In genomic region chr1:25728301-25728935, GRCh38 we compare ENCODE assay signal across 17 cellular contexts.
DNase-seq lines count a peak whose midpoint lies in the region; ATAC-seq and TF ChIP-seq lines count a peak whose summit lies in the region.
"Had no signal": no experiment of that assay in that cellular context is flagged by ENCODE, and none has a peak within 500 bp of the region (broad histone marks: within the 10 kb centered on the region; RNA-seq: fewer than 3 reads in every experiment).

No MANE protein-coding gene starts in this region.

- no peaks in the 10 kb centered on the region for H3K9me3 ChIP-seq in naive thymus-derived CD4-positive, alpha-beta T cell (ENCODE audit: control insufficient read depth in 2 of 3, low read length in 3 of 3)
- H3K9me3 ChIP-seq: A549 had no signal

- H3K4me1 ChIP-seq in naive thymus-derived CD4-positive, alpha-beta T cell (ENCODE audit: control insufficient read depth in 2 of 2, insufficient read depth in 2 of 2, low read length in 2 of 2), result peaks cover 15 to 67% of the 10 kb centered on the region in 2 donors

- POLR2A ChIA-PET in naive thymus-derived CD4-positive, alpha-beta T cell (lab: Charles Lee), result interaction anchor here (0.6 to 1.5 kb wide), 2 partner anchors 14 to 50 kb away, joined by 3 to 4 read pairs; no protein-coding TSS in a partner anchor

- no peak for ATAC-seq in activated naive CD4-positive, alpha-beta T cell treated with anti-CD3 and anti-CD28 coated beads, Interleukin-2, amount 50 U/mL, for 72 hours
- no peak for ATAC-seq in naive thymus-derived CD4-positive, alpha-beta T cell
- ATAC-seq in HG03139 (IDR thresholded peaks at IDR 0.05; ENCODE audit: unreplicated experiment) (no peak), GM18505 (IDR thresholded peaks at IDR 0.05; ENCODE audit: unreplicated experiment) (no peak), GM21360 (IDR thresholded peaks at IDR 0.05; ENCODE audit: unreplicated experiment) (no peak)

- H3K36me3 ChIP-seq in naive thymus-derived CD4-positive, alpha-beta T cell (ENCODE audit: control insufficient read depth in 2 of 3, insufficient read depth in 3 of 3, low read length in 3 of 3), result peaks cover 0 to 19% (median 0%) of the 10 kb centered on the region in 3 experiments

- H3K27me3 ChIP-seq in dorsolateral prefrontal cortex, result no peaks in the 10 kb centered on the region
- no peaks in the 10 kb centered on the region for H3K27me3 ChIP-seq in naive thymus-derived CD4-positive, alpha-beta T cell (ENCODE audit: control insufficient read depth in 2 of 2, insufficient read depth in 2 of 2, low read length in 2 of 2)

- H3K27ac ChIP-seq in dorsolateral prefrontal cortex, result peak overlapping the region in 34 of 59 donors; percentile 2 to 77 (median 46)
- no peak overlapping the region for H3K27ac ChIP-seq in naive thymus-derived CD4-positive, alpha-beta T cell (ENCODE audit: low read depth, low read length)
- H3K27ac ChIP-seq in substantia nigra (ENCODE audit: low read depth, low read length, poor library complexity, severe bottlenecking), result peak overlapping the region; percentile 13
- H3K27ac ChIP-seq: epithelial cell of prostate, RWPE1 had no signal

- H3K4me3 Mint-ChIP-seq in activated naive CD4-positive, alpha-beta T cell treated with anti-CD3 and anti-CD28 coated beads, Interleukin-2, amount 50 U/mL, for 24 hours, result no peak overlapping the region
- H3K4me3 Mint-ChIP-seq in naive thymus-derived CD4-positive, alpha-beta T cell, result peak overlapping the region in 6 of 10 donors; percentile 17 to 49 (median 32)
- H3K4me3 Mint-ChIP-seq: CD4-positive, CD25-positive, alpha-beta regulatory T cell had no signal

- H3K4me3 ChIP-seq in dorsolateral prefrontal cortex, result peak overlapping the region in 1 of 59 donors; percentile 17
- no peak overlapping the region for H3K4me3 ChIP-seq in naive thymus-derived CD4-positive, alpha-beta T cell (ENCODE audit: low read length)
- H3K4me3 ChIP-seq: A549 had no signal

- CTCF ChIA-PET in naive thymus-derived CD4-positive, alpha-beta T cell (lab: Charles Lee), result no interaction called here

- TF ChIP-seq CTCF in dorsolateral prefrontal cortex (IDR thresholded peaks at IDR 0.05 in 54 of 56, conservative IDR thresholded peaks at IDR 0.05 in 2 of 56; ENCODE audit: low read depth in 1 of 56, partially characterized antibody in 56 of 56), result no peak

- H3K27ac Mint-ChIP-seq in activated naive CD4-positive, alpha-beta T cell treated with anti-CD3 and anti-CD28 coated beads, Interleukin-2, amount 50 U/mL, for 24 hours, result peak overlapping the region; percentile 55
- no peak overlapping the region for H3K27ac Mint-ChIP-seq in activated naive CD4-positive, alpha-beta T cell treated with anti-CD3 and anti-CD28 coated beads, Interleukin-2, amount 50 U/mL, for 72 hours
- H3K27ac Mint-ChIP-seq in naive thymus-derived CD4-positive, alpha-beta T cell, result peak overlapping the region in 8 of 9 donors; percentile 59 to 90 (median 75)

- intact Hi-C loops in dorsolateral prefrontal cortex (cut with DNase I), result no loop called here
- intact Hi-C loops in naive thymus-derived CD4-positive, alpha-beta T cell (cut with micrococcal nuclease), result no loop called here

- no peak for DNase-seq in activated naive CD4-positive, alpha-beta T cell treated with anti-CD3 and anti-CD28 coated beads, Interleukin-2, amount 50 U/mL, for 72 hours (ENCODE audit: low spot score in 2 of 2)
- DNase-seq in dorsolateral prefrontal cortex (no peak), substantia nigra (lab: John Stamatoyannopoulos, UW) (no peak)
- no peak for DNase-seq in naive thymus-derived CD4-positive, alpha-beta T cell
- DNase-seq: activated CD4-positive, CD25-positive, alpha-beta regulatory T cell; CD4-positive, CD25-positive, alpha-beta regulatory T cell; NCI-H1436 treated with DMSO at 0.1 percent for 48 hours; NCI-H2227 treated with DMSO at 0.1 percent for 48 hours; stimulated activated naive CD4-positive, alpha-beta T cell treated with Interleukin-2 at 50 U/mL for 16 hours; T-cell had no signal

- H3K36me3 Mint-ChIP-seq in activated naive CD4-positive, alpha-beta T cell treated with anti-CD3 and anti-CD28 coated beads, Interleukin-2, amount 50 U/mL, for 24 hours, result peaks cover 4% of the 10 kb centered on the region
- peaks cover 0 to 5% of the 10 kb centered on the region in 2 donors for H3K36me3 Mint-ChIP-seq in activated naive CD4-positive, alpha-beta T cell treated with anti-CD3 and anti-CD28 coated beads, Interleukin-2, amount 50 U/mL, for 72 hours
- peaks cover 3 to 26% (median 4%) of the 10 kb centered on the region in 5 donors for H3K36me3 Mint-ChIP-seq in naive thymus-derived CD4-positive, alpha-beta T cell

- TF ChIP-seq POLR2A in GM18505 (IDR thresholded peaks at IDR 0.05; ENCODE audit: borderline replicate concordance, extremely low read depth, insufficient read depth, insufficient read length), result no peak

- H3K27me3 Mint-ChIP-seq in activated naive CD4-positive, alpha-beta T cell treated with anti-CD3 and anti-CD28 coated beads, Interleukin-2, amount 50 U/mL, for 24 hours, result no peaks in the 10 kb centered on the region
- peaks cover 0 to 54% (median 0%) of the 10 kb centered on the region in 5 donors for H3K27me3 Mint-ChIP-seq in naive thymus-derived CD4-positive, alpha-beta T cell

- H3K9me3 Mint-ChIP-seq in activated naive CD4-positive, alpha-beta T cell treated with anti-CD3 and anti-CD28 coated beads, Interleukin-2, amount 50 U/mL, for 24 hours, result no peaks in the 10 kb centered on the region
- H3K9me3 Mint-ChIP-seq in activated naive CD4-positive, alpha-beta T cell treated with anti-CD3 and anti-CD28 coated beads, Interleukin-2, amount 50 U/mL, for 72 hours, result no peaks in the 10 kb centered on the region
- no peaks in the 10 kb centered on the region for H3K9me3 Mint-ChIP-seq in naive thymus-derived CD4-positive, alpha-beta T cell
- H3K9me3 Mint-ChIP-seq: T-cell had no signal

- H3K4me1 Mint-ChIP-seq in activated naive CD4-positive, alpha-beta T cell treated with anti-CD3 and anti-CD28 coated beads, Interleukin-2, amount 50 U/mL, for 24 hours, result peaks cover 91% of the 10 kb centered on the region
- H3K4me1 Mint-ChIP-seq in naive thymus-derived CD4-positive, alpha-beta T cell, result peaks cover 30 to 100% (median 90%) of the 10 kb centered on the region in 7 donors

Comparison
In these comparisons a context has a peak if more than half of its experiments do, and no peak if none do; other contexts are left out.
1. H3K27ac Mint-ChIP-seq: peak in activated naive CD4-positive, alpha-beta T cell treated with anti-CD3 and anti-CD28 coated beads, Interleukin-2, amount 50 U/mL, for 24 hours (single experiment) and naive thymus-derived CD4-positive, alpha-beta T cell (8 of 9); none in activated naive CD4-positive, alpha-beta T cell treated with anti-CD3 and anti-CD28 coated beads, Interleukin-2, amount 50 U/mL, for 72 hours (0 of 2).